17 cellular contexts compared by ENCODE assay signal in the genomic region with DNA sequence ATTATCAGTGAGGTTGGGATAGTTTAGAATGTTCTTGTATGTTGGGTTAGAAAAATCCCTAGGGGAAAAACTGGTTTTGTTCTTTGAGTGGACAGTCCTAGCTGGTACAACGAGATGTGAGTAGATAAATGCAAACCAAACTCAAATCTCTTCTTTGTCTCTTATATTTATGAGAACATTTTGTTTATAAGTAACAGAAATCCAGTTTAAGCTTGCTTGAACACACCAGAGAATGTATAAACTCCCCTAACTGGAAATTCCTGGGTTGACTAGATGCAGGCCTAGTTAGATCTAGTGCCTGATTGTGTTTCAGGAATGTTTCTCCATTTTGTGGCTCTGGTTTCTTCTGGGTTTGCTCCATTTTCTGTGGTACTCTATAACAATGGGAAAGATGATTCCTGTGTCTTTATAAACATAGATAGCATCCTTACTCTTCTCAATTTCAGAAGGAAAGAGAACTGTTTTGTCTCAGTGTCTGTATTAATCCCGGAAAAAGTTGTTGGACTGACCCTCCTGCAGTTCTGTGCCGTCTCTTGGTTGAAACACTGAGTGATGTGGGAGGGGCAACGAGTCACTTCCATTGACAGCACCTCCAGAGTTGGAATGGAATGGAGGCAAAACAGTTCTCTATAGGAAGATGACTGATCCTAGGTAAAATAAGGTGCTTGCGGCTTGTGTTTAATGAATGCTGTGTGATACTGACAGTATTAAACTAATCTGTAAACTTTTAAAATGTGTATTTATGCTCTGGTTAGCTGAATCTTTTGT.
DNase-seq lines count a peak whose midpoint lies in the region; TF ChIP-seq lines count a peak whose summit lies in the region.
"Had no signal": no experiment of that assay in that cellular context is flagged by ENCODE, and none has a peak within 500 bp of the region (broad histone marks: within the 10 kb centered on the region; RNA-seq: fewer than 3 reads in every experiment).

No MANE protein-coding gene starts in this region.

- H3K4me1 ChIP-seq in H9 (ENCODE audit: insufficient read depth, low read length) (no peaks in the 10 kb centered on the region; the same call in 1 of the 2 replicates), hepatocyte (ENCODE audit: insufficient read depth) (peaks cover 5% of the 10 kb centered on the region), parathyroid adenoma (peaks cover 3% of the 10 kb centered on the region)

- H3K4me3 ChIP-seq in hepatocyte (no peak overlapping the region), parathyroid adenoma (ENCODE audit: low read depth, low read length) (no peak overlapping the region), MG63 (no peak overlapping the region)

- H3K36me3 ChIP-seq in hepatocyte (replicated peaks; ENCODE audit: insufficient read depth, low read depth) (no peaks in the 10 kb centered on the region), parathyroid adenoma (ENCODE audit: control insufficient read depth, insufficient read depth, low read length) (no peaks in the 10 kb centered on the region), MG63 (no peaks in the 10 kb centered on the region)
- H3K36me3 ChIP-seq: brain microvascular endothelial cell had no signal

- H3K27ac Mint-ChIP-seq in H9, result peak overlapping the region; percentile 65 to 82 (median 67); a peak in 5 of 7 replicates
- H3K27ac Mint-ChIP-seq: natural killer cell had no signal

- H3K23ac ChIP-seq in H9 (ENCODE audit: insufficient read length, low read depth, low read length), result no peak overlapping the region

- no peak overlapping the region for H3T11ph ChIP-seq in H9 (ENCODE audit: low read length)

- no peak overlapping the region for H2BK20ac ChIP-seq in H9 (ENCODE audit: low read depth, low read length, poor library complexity, severe bottlenecking)

- H3K14ac ChIP-seq in H9 (ENCODE audit: insufficient read depth, low read length), result no peak overlapping the region

- no peak overlapping the region for H2BK5ac ChIP-seq in H9 (ENCODE audit: insufficient read length, low read length)

- H3K27ac ChIP-seq in H9 (ENCODE audit: insufficient read length, low read depth, low read length), result no peak overlapping the region
- H3K27ac ChIP-seq in hepatocyte, result peak overlapping the region; percentile 73
- no peak overlapping the region for H3K27ac ChIP-seq in parathyroid adenoma
- H3K27ac ChIP-seq: brain microvascular endothelial cell had no signal

- H2BK12ac ChIP-seq in H9 (ENCODE audit: insufficient read length, low read depth, low read length), result no peak overlapping the region

- no peak overlapping the region for H4K8ac ChIP-seq in H9 (replicated peaks; ENCODE audit: insufficient read length, low read depth, low read length)

- no peak overlapping the region for H4K91ac ChIP-seq in H9 (ENCODE audit: insufficient read length, low read depth, low read length)

- H3K4me2 ChIP-seq in H9 (ENCODE audit: insufficient read depth, insufficient read length, low read length) (no peak overlapping the region), hepatocyte (peak overlapping the region; percentile 22), parathyroid adenoma (ENCODE audit: low read length) (no peak overlapping the region)

- no peak overlapping the region for H2AFZ ChIP-seq in H9 (ENCODE audit: low read length)
- H2AFZ ChIP-seq in hepatocyte, result peak overlapping the region; percentile 52
- peak overlapping the region; percentile 38 for H2AFZ ChIP-seq in parathyroid adenoma

- H3K4ac ChIP-seq in H9 (ENCODE audit: low read depth, low read length), result no peak overlapping the region

- peaks cover 16 to 23% of the 10 kb centered on the region in 2 experiments for H3K4me1 Mint-ChIP-seq in H9
- H3K4me1 Mint-ChIP-seq: natural killer cell had no signal

- no peak overlapping the region for H2BK15ac ChIP-seq in H9 (ENCODE audit: low read depth, low read length)

- H3K23me2 ChIP-seq in H9 (ENCODE audit: insufficient read length, low read depth, low read length, poor library complexity, severe bottlenecking), result no peaks in the 10 kb centered on the region

- H3K9me3 ChIP-seq in H9 (ENCODE audit: control insufficient read depth, low read depth, low read length) (no peaks in the 10 kb centered on the region), hepatocyte (ENCODE audit: low read depth) (no peaks in the 10 kb centered on the region), parathyroid adenoma (ENCODE audit: control insufficient read depth, low read length) (no peaks in the 10 kb centered on the region), MG63 (no peaks in the 10 kb centered on the region)

- H3K9ac ChIP-seq in H9 (ENCODE audit: extremely low read depth, insufficient read length, low read length) (no peak overlapping the region), parathyroid adenoma (no peak overlapping the region)

- H4K5ac ChIP-seq in H9 (ENCODE audit: insufficient read length, low read depth, low read length), result no peak overlapping the region

- WGBS in H9 (ENCODE audit: extremely low coverage, insufficient read length, low lambda C conversion rate), result no CpG with 5 or more reads among the region's 5 CpGs
- 55% methylated on average over 5 of the region's 5 CpGs for WGBS in hepatocyte (ENCODE audit: low lambda C conversion rate, missing lambda C conversion rate)

- H4K20me1 ChIP-seq in H9 (ENCODE audit: control insufficient read depth, insufficient read depth, insufficient read length), result no peaks in the 10 kb centered on the region
- H4K20me1 ChIP-seq in hepatocyte (ENCODE audit: insufficient read depth, poor library complexity, severe bottlenecking), result peaks cover 2% of the 10 kb centered on the region

- no peaks in the 10 kb centered on the region for H3K9me2 ChIP-seq in hepatocyte (replicated peaks; ENCODE audit: insufficient read depth)

- H3K27me3 Mint-ChIP-seq in H9 (ENCODE audit: low read depth), result no peaks in the 10 kb centered on the region

- no peak overlapping the region for H2BK120ac ChIP-seq in H9 (ENCODE audit: low read depth, low read length, poor library complexity, severe bottlenecking)

- no peak overlapping the region for H3K56ac ChIP-seq in H9 (ENCODE audit: insufficient read length, low read depth, low read length)

- no peak overlapping the region for H3K18ac ChIP-seq in H9 (ENCODE audit: insufficient read length, low read depth, low read length)

- H3K27me3 ChIP-seq in H9 (ENCODE audit: insufficient read depth, low read length) (no peaks in the 10 kb centered on the region), hepatocyte (no peaks in the 10 kb centered on the region), parathyroid adenoma (ENCODE audit: control insufficient read depth, insufficient read depth, low read length) (no peaks in the 10 kb centered on the region), MG63 (no peaks in the 10 kb centered on the region)
- H3K27me3 ChIP-seq: brain microvascular endothelial cell had no signal

- no peak for DNase-seq in H9
- DNase-seq in astrocyte of the hippocampus (ENCODE audit: low read depth, low spot score), result peak; percentile 20
- peak; percentile 28 for DNase-seq in hepatocyte (ENCODE audit: low spot score)
- DNase-seq in COLO668 (lab: John Stamatoyannopoulos, UW; ENCODE audit: unreplicated experiment), result no peak
- no peak for DNase-seq in NCI-H524 (lab: John Stamatoyannopoulos, UW)
- no peak for DNase-seq in NCI-H2227 treated with DMSO at 0.1 percent for 48 hours (lab: John Stamatoyannopoulos, UW)
- no peak for DNase-seq in MG63
- DNase-seq: brain microvascular endothelial cell; effector CD4-positive, alpha-beta T cell; HCEC 1CT; MM.1S; natural killer cell; NCI-H187; right cardiac atrium; SHP77; T-helper 2 cell had no signal

- H3K79me1 ChIP-seq in H9 (ENCODE audit: insufficient read depth, low read depth, low read length, poor library complexity, severe bottlenecking), result no peaks in the 10 kb centered on the region

- H3K9me3 Mint-ChIP-seq in H9, result no peaks in the 10 kb centered on the region

- H3K4me3 Mint-ChIP-seq in H9, result no peak overlapping the region
- H3K4me3 Mint-ChIP-seq: natural killer cell had no signal

- H3K36me3 Mint-ChIP-seq in H9 (ENCODE audit: insufficient read depth in 1 of 3, low read depth in 3 of 3), result no peaks in the 10 kb centered on the region
- H3K36me3 Mint-ChIP-seq: natural killer cell had no signal

- H3K79me2 ChIP-seq in H9 (ENCODE audit: insufficient read depth, low read length), result no peaks in the 10 kb centered on the region
- H3K79me2 ChIP-seq in hepatocyte, result no peaks in the 10 kb centered on the region
- no peaks in the 10 kb centered on the region for H3K79me2 ChIP-seq in parathyroid adenoma

- TF ChIP-seq CTCF in H9 (conservative IDR thresholded peaks at IDR 0.05) (no peak), hepatocyte (IDR thresholded peaks at IDR 0.05; ENCODE audit: poor library complexity) (no peak), parathyroid adenoma (IDR thresholded peaks at IDR 0.05) (no peak)

- H2AK5ac ChIP-seq in H9 (ENCODE audit: insufficient read length, low read length), result no peak overlapping the region

Comparison
In these comparisons a context has a peak if more than half of its experiments do, and no peak if none do; other contexts are left out.
1. DNase-seq: peak in astrocyte of the hippocampus (single experiment) and hepatocyte (single experiment); none in H9 (single experiment), COLO668 (single experiment), NCI-H524 (0 of 2), NCI-H2227 treated with DMSO at 0.1 percent for 48 hours (single experiment) and MG63 (single experiment).